11 cellular contexts compared by ENCODE assay signal in genomic region chr19:18387395-18387794, GRCh38. TPM values are rescaled to one million over a fixed set of nuclear protein-coding genes. Genes with fewer than 3 reads are reported as not detected.
DNase-seq lines count a peak whose midpoint lies in the region; ATAC-seq and TF ChIP-seq lines count a peak whose summit lies in the region.
"Had no signal": no experiment of that assay in that cellular context is flagged by ENCODE, and none has a peak within 500 bp of the region (broad histone marks: within the 10 kb centered on the region; RNA-seq: fewer than 3 reads in every experiment).

No MANE protein-coding gene starts in this region.

- TF ChIP-seq CTCF in breast epithelium (IDR thresholded peaks at IDR 0.05): no peak

- peaks cover 92% of the 10 kb centered on the region for H3K27me3 Mint-ChIP-seq in stimulated activated naive CD8-positive, alpha-beta T cell treated with anti-CD3 and anti-CD28 coated beads, Interleukin-15, amount 100 ng/mL, for 72 hours

- H2BK5ac ChIP-seq in mesenchymal stem cell (ENCODE audit: low read depth, low read length, poor library complexity, severe bottlenecking): no peak overlapping the region
- no peak overlapping the region for H2BK5ac ChIP-seq in trophoblast cell (ENCODE audit: low read depth, low read length, poor library complexity)

- H3K23ac ChIP-seq in mesenchymal stem cell (ENCODE audit: low read length in 2 of 2): no peak overlapping the region
- no peak overlapping the region for H3K23ac ChIP-seq in trophoblast cell (ENCODE audit: low read length)

- H3K14ac ChIP-seq in mesenchymal stem cell (ENCODE audit: low read length in 2 of 2): no peak overlapping the region
- H3K14ac ChIP-seq in trophoblast cell (ENCODE audit: low read length): no peak overlapping the region

- no peak overlapping the region for H4K12ac ChIP-seq in trophoblast cell (ENCODE audit: low read depth, low read length)

- H3K4me2 ChIP-seq in mesenchymal stem cell (ENCODE audit: low read length, poor library complexity, severe bottlenecking) (peak overlapping the region; percentile 51), trophoblast cell (ENCODE audit: low read length) (no peak overlapping the region)

- H4K91ac ChIP-seq in mesenchymal stem cell (ENCODE audit: low read length) (peak overlapping the region; percentile 90), trophoblast cell (ENCODE audit: low read depth, low read length) (no peak overlapping the region)

- H2AK5ac ChIP-seq in mesenchymal stem cell (ENCODE audit: low read length, severe bottlenecking): peak overlapping the region; percentile 89
- no peak overlapping the region for H2AK5ac ChIP-seq in trophoblast cell (ENCODE audit: low read length)

- H3K79me1 ChIP-seq in mesenchymal stem cell (replicated peaks; ENCODE audit: low read length, poor library complexity, severe bottlenecking) (no peaks in the 10 kb centered on the region), trophoblast cell (ENCODE audit: low read length) (peaks cover 13% of the 10 kb centered on the region)

- H2BK12ac ChIP-seq in mesenchymal stem cell (ENCODE audit: low read length in 2 of 2) (no peak overlapping the region), trophoblast cell (ENCODE audit: low read length) (no peak overlapping the region)

- WGBS in mesenchymal stem cell: 33% methylated on average over 1 of the region's 1 CpG
- WGBS in trophoblast cell (ENCODE audit: extremely low coverage, insufficient coverage, insufficient read length): no CpG with 5 or more reads among the region's 1 CpG

- H3K18ac ChIP-seq in mesenchymal stem cell (ENCODE audit: low read depth in 1 of 2, low read length in 2 of 2): peak overlapping the region; percentile 30 to 90
- H3K18ac ChIP-seq in trophoblast cell (ENCODE audit: low read length): no peak overlapping the region

- peak overlapping the region; percentile 64 to 80 for H3K4me3 Mint-ChIP-seq in stimulated activated naive CD8-positive, alpha-beta T cell treated with anti-CD3 and anti-CD28 coated beads, Interleukin-15, amount 100 ng/mL, for 72 hours

- DNase-seq in stimulated activated naive CD8-positive, alpha-beta T cell treated with anti-CD3 and anti-CD28 coated beads, Interleukin-15, amount 100 ng/mL, for 72 hours: no peak
- DNase-seq in stimulated activated naive CD8-positive, alpha-beta T cell treated with anti-CD3 and anti-CD28 coated beads, Interleukin-15, Interleukin-2, amounts not matched to agents 100 U/mL and 50 U/mL, for 24 hours: no peak
- no peak for DNase-seq in breast epithelium (ENCODE audit: low spot score in 2 of 2)
- DNase-seq in mesenchymal stem cell: peak; percentile 50
- DNase-seq in NCI-H2171 treated with DMSO at 0.1 percent for 48 hours (lab: John Stamatoyannopoulos, UW): no peak
- no peak for DNase-seq in EL
- DNase-seq in trophoblast cell: no peak
- DNase-seq: effector CD8-positive, alpha-beta T cell had no signal

- H3K4ac ChIP-seq in mesenchymal stem cell (ENCODE audit: low read depth in 1 of 2, low read length in 2 of 2): peak overlapping the region in 1 of 2 experiments; percentile 86
- H3K4ac ChIP-seq in trophoblast cell (ENCODE audit: low read depth, low read length): no peak overlapping the region

- H3K27ac Mint-ChIP-seq in stimulated activated naive CD8-positive, alpha-beta T cell treated with anti-CD3 and anti-CD28 coated beads, Interleukin-15, amount 100 ng/mL, for 72 hours: no peak overlapping the region

- H3K27me3 ChIP-seq in breast epithelium: no peaks in the 10 kb centered on the region
- no peaks in the 10 kb centered on the region for H3K27me3 ChIP-seq in mesenchymal stem cell (ENCODE audit: control insufficient read depth in 1 of 2, insufficient read depth in 1 of 2, low read length in 2 of 2)
- H3K27me3 ChIP-seq in trophoblast cell (ENCODE audit: insufficient read depth, low read length): peaks cover 3% of the 10 kb centered on the region
- H3K27me3 ChIP-seq: Peyer's patch had no signal

- H3K9me3 ChIP-seq in breast epithelium (no peaks in the 10 kb centered on the region), mesenchymal stem cell (ENCODE audit: control insufficient read depth, low read length) (no peaks in the 10 kb centered on the region), trophoblast cell (ENCODE audit: insufficient read depth, low read depth, low read length) (peaks cover 2% of the 10 kb centered on the region)
- H3K9me3 ChIP-seq: Peyer's patch had no signal

- peaks cover 3% of the 10 kb centered on the region for H3K79me2 ChIP-seq in trophoblast cell (ENCODE audit: control insufficient read depth, insufficient read depth, low read length, poor library complexity)

- H3K9ac ChIP-seq in mesenchymal stem cell (ENCODE audit: low read length) (peak overlapping the region; percentile 91), trophoblast cell (ENCODE audit: low read length) (no peak overlapping the region)

- H3K27ac ChIP-seq in breast epithelium: peak overlapping the region in 1 of 2 donors; percentile 1
- peak overlapping the region; percentile 81 for H3K27ac ChIP-seq in mesenchymal stem cell (ENCODE audit: low read length, poor library complexity, severe bottlenecking)
- no peak overlapping the region for H3K27ac ChIP-seq in trophoblast cell (ENCODE audit: low read depth, low read length)

- H3K4me1 Mint-ChIP-seq in stimulated activated naive CD8-positive, alpha-beta T cell treated with anti-CD3 and anti-CD28 coated beads, Interleukin-15, amount 100 ng/mL, for 72 hours: peaks cover 25% of the 10 kb centered on the region

- H4K8ac ChIP-seq in mesenchymal stem cell (ENCODE audit: low read length): no peak overlapping the region
- H4K8ac ChIP-seq in trophoblast cell (ENCODE audit: low read depth, low read length): no peak overlapping the region

- H3K4me1 ChIP-seq in breast epithelium (no peaks in the 10 kb centered on the region), mesenchymal stem cell (ENCODE audit: control insufficient read depth, insufficient read depth, low read depth, low read length) (peaks cover 30% of the 10 kb centered on the region), trophoblast cell (ENCODE audit: control insufficient read depth in 1 of 2, insufficient read depth in 2 of 2, low read length in 2 of 2) (peaks cover 13 to 21% of the 10 kb centered on the region in 2 experiments)

- no peak for ATAC-seq in stimulated activated naive CD8-positive, alpha-beta T cell treated with anti-CD3 and anti-CD28 coated beads, Interleukin-15, amount 100 ng/mL, for 72 hours
- ATAC-seq in stimulated activated naive CD8-positive, alpha-beta T cell treated with anti-CD3 and anti-CD28 coated beads, Interleukin-15, Interleukin-2, amounts not matched to agents 100 U/mL and 50 U/mL, for 24 hours: no peak
- ATAC-seq in GM21528 (IDR thresholded peaks at IDR 0.05; ENCODE audit: low FRiP score, unreplicated experiment): no peak

- H2BK120ac ChIP-seq in mesenchymal stem cell (ENCODE audit: low read depth, low read length): peak overlapping the region; percentile 39
- no peak overlapping the region for H2BK120ac ChIP-seq in trophoblast cell (ENCODE audit: insufficient read depth, low read length, poor library complexity)

- no peaks in the 10 kb centered on the region for H3K9me3 Mint-ChIP-seq in stimulated activated naive CD8-positive, alpha-beta T cell treated with anti-CD3 and anti-CD28 coated beads, Interleukin-15, amount 100 ng/mL, for 72 hours

- intact Hi-C loops in breast epithelium (cut with DNase I; ENCODE audit: low total_unique reads): loop anchor here (10.0 kb wide), 1 partner anchor 1853 kb away; no protein-coding TSS in a partner anchor

- no peak for TF ChIP-seq POLR2A in breast epithelium (IDR thresholded peaks at IDR 0.05)

- H2AFZ ChIP-seq in mesenchymal stem cell (ENCODE audit: low read depth, low read length) (no peak overlapping the region), trophoblast cell (ENCODE audit: insufficient read depth, low read length, poor library complexity) (no peak overlapping the region)

- H3K36me3 ChIP-seq in breast epithelium: no peaks in the 10 kb centered on the region
- H3K36me3 ChIP-seq in mesenchymal stem cell (ENCODE audit: control insufficient read depth in 1 of 2, insufficient read depth in 2 of 2, low read depth in 1 of 2, low read length in 2 of 2): peaks cover 16 to 40% of the 10 kb centered on the region in 2 experiments
- H3K36me3 ChIP-seq in trophoblast cell (ENCODE audit: control insufficient read depth in 1 of 2, insufficient read depth in 2 of 2, low read length in 2 of 2): peaks cover 0 to 5% of the 10 kb centered on the region in 2 experiments
- H3K36me3 ChIP-seq: Peyer's patch had no signal

- H3K4me3 ChIP-seq in breast epithelium (peak overlapping the region; percentile 30 to 59 (median 46)), mesenchymal stem cell (ENCODE audit: insufficient read depth in 1 of 2, low read depth in 1 of 2, low read length in 2 of 2) (peak overlapping the region in 1 of 2 experiments; percentile 78), trophoblast cell (ENCODE audit: low read depth, low read length) (no peak overlapping the region)

- H2BK15ac ChIP-seq in mesenchymal stem cell (ENCODE audit: low read depth, poor library complexity, severe bottlenecking): no peak overlapping the region

RNA-seq across cellular contexts. Expression of gene GDF15, which starts 1.4 kb away (rescaled TPM):
- 10 to 100 TPM in 1 of 3 donors, 1 to 10 TPM in 2; 2.7 to 60.3 (median 9.2) TPM for total RNA-seq in breast epithelium
- polyA plus RNA-seq in mesenchymal stem cell (2013, experiment 1 of 2): 355 TPM
- polyA plus RNA-seq in mesenchymal stem cell (2013, experiment 2 of 2): 348 TPM
- 182 and 198 TPM in 2 replicates for polyA plus RNA-seq in trophoblast cell (2013)
- total RNA-seq: mononuclear cell had no signal

RNA-seq across cellular contexts. Expression of gene LRRC25, which starts 10.0 kb away (rescaled TPM):
- total RNA-seq in breast epithelium: 10 to 100 TPM in 1 of 3 donors, 1 to 10 TPM in 2; 3.9 to 27.2 (median 7.2) TPM
- polyA plus RNA-seq in mesenchymal stem cell (2013, experiment 1 of 2): 1.0 TPM
- polyA plus RNA-seq in mesenchymal stem cell (2013, experiment 2 of 2): 1.1 TPM
- not detected in 2 replicates for polyA plus RNA-seq in trophoblast cell (2013)

RNA-seq across cellular contexts. Expression of gene SSBP4, which starts 31.8 kb away (rescaled TPM):
- 10 to 100 TPM; 29.4 to 71.8 (median 46.7) TPM for total RNA-seq in breast epithelium
- 88.5 TPM for polyA plus RNA-seq in mesenchymal stem cell (2013, experiment 1 of 2)
- polyA plus RNA-seq in mesenchymal stem cell (2013, experiment 2 of 2): 97.4 TPM
- 51.1 and 52.0 TPM in 2 replicates for polyA plus RNA-seq in trophoblast cell (2013)

RNA-seq across cellular contexts. Expression of gene PGPEP1, which starts 47.0 kb away (rescaled TPM):
- 10 to 100 TPM; 22.5 to 29.2 (median 25.9) TPM for total RNA-seq in breast epithelium
- 69.3 TPM for polyA plus RNA-seq in mesenchymal stem cell (2013, experiment 1 of 2)
- 64.4 TPM for polyA plus RNA-seq in mesenchymal stem cell (2013, experiment 2 of 2)
- polyA plus RNA-seq in trophoblast cell (2013): 46.5 and 56.5 TPM in 2 replicates

RNA-seq across cellular contexts. Expression of gene ISYNA1, which starts 50.5 kb away (rescaled TPM):
- 10 to 100 TPM in 2 of 3 donors, 1 to 10 TPM in 1; 7.4 to 42.9 (median 40.2) TPM for total RNA-seq in breast epithelium
- polyA plus RNA-seq in mesenchymal stem cell (2013, experiment 1 of 2): 83.2 TPM
- polyA plus RNA-seq in mesenchymal stem cell (2013, experiment 2 of 2): 85.1 TPM
- 476 and 488 TPM in 2 replicates for polyA plus RNA-seq in trophoblast cell (2013)
